Comparison of ENCODE assay signal across 14 cellular contexts in the genomic region with DNA sequence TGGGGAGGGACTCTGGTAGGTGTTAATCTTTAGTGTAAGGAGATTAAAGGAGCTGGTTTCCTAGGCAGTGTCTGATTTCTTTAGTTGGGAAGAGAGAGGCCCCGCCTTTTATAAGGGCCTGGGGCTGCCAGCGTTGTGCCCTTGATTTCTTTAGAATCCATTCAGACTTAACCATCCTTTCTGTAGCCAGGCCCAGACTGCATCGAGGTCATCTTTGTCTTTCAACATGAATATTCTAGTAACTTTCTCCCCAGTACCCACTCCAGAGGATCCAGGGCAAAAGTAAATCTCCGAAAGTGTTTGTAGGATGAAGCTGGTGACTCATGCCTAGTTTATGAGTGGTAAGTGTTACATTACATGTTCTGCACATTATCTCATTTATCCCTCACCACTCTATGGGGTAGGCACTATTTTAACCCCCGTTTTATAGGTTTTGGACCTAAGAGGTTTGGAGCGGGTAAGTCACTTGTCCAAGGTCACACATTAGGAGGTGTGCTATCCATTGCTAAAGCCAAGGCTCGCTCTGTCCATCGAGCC. TPM values are rescaled to one million over a fixed set of nuclear protein-coding genes. Genes with fewer than 3 reads are reported as not detected.
DNase-seq lines count a peak whose midpoint lies in the region; ATAC-seq and TF ChIP-seq lines count a peak whose summit lies in the region.
"Had no signal": no experiment of that assay in that cellular context is flagged by ENCODE, and none has a peak within 500 bp of the region (broad histone marks: within the 10 kb centered on the region; RNA-seq: fewer than 3 reads in every experiment).

No MANE protein-coding gene starts in this region.

- H3K27me3 ChIP-seq in GM23248 (replicated peaks; ENCODE audit: insufficient read depth) = peaks cover 9% of the 10 kb centered on the region
- no peaks in the 10 kb centered on the region for H3K27me3 ChIP-seq in colonic mucosa
- H3K27me3 ChIP-seq in effector memory CD4-positive, alpha-beta T cell (replicated peaks; ENCODE audit: control insufficient read depth, insufficient read depth, low read length, poor library complexity, severe bottlenecking) = no peaks in the 10 kb centered on the region

- POLR2A ChIA-PET in WTC11 (lab: Charles Lee) = interaction anchor here (1.1 kb wide), 1 partner anchor 212 kb away, joined by 3 read pairs; no protein-coding TSS in a partner anchor

- H3K36me3 Mint-ChIP-seq in activated T-helper 17 cell treated with anti-CD3 and anti-CD28 coated beads, Interleukin-2, amount 50 U/mL, for 72 hours (ENCODE audit: low read depth) = no peaks in the 10 kb centered on the region
- H3K36me3 Mint-ChIP-seq in memory B cell (no peaks in the 10 kb centered on the region), WTC11 (no peaks in the 10 kb centered on the region)

- no peaks in the 10 kb centered on the region for H3K9me2 ChIP-seq in GM23248 (ENCODE audit: insufficient read depth)

- CTCF ChIA-PET in WTC11 (lab: Charles Lee) = interaction anchor here (1.0 to 1.5 kb wide), 2 partner anchors 12 to 108 kb away, joined by 3 read pairs; partner anchors contain the start of gene USP3

- H3K4me3 Mint-ChIP-seq in activated T-helper 17 cell treated with anti-CD3 and anti-CD28 coated beads, Interleukin-2, amount 50 U/mL, for 72 hours = peak overlapping the region; percentile 43
- H3K4me3 Mint-ChIP-seq in memory B cell (no peak overlapping the region), WTC11 (no peak overlapping the region)

- H3K4me2 ChIP-seq in GM23248 (ENCODE audit: unreplicated experiment) = peak overlapping the region; percentile 12

- peak overlapping the region; percentile 78 for H3K27ac Mint-ChIP-seq in activated T-helper 17 cell treated with anti-CD3 and anti-CD28 coated beads, Interleukin-2, amount 50 U/mL, for 72 hours
- H3K27ac Mint-ChIP-seq in memory B cell (peak overlapping the region; percentile 92), WTC11 (no peak overlapping the region)

- WGBS in GM23248 (ENCODE audit: low coverage in 1 of 2, low lambda C conversion rate in 2 of 2, missing lambda C conversion rate in 2 of 2), 2 experiments = 50 to 51% methylated on average over 8 of the region's 8 CpGs

- peak; percentile 37 for DNase-seq in A172 (ENCODE audit: low spot score)
- DNase-seq in GM23248 = peak; percentile 80
- no peak for DNase-seq in memory B cell (ENCODE audit: low spot score in 2 of 2)
- no peak for DNase-seq in WTC11 (ENCODE audit: low spot score)
- DNase-seq in colonic mucosa = no peak
- DNase-seq in effector memory CD4-positive, alpha-beta T cell = no peak
- DNase-seq: activated CD4-positive, alpha-beta T cell treated with anti-CD3 and anti-CD28 coated beads for 1 hour; hippocampal formation; MM.1S; NCI-H446 treated with DMSO at 0.1 percent for 48 hours; SIG-M5 had no signal

- peaks cover 35% of the 10 kb centered on the region for H3K4me1 Mint-ChIP-seq in activated T-helper 17 cell treated with anti-CD3 and anti-CD28 coated beads, Interleukin-2, amount 50 U/mL, for 72 hours
- H3K4me1 Mint-ChIP-seq in memory B cell (peaks cover 34% of the 10 kb centered on the region), WTC11 (peaks cover 49% of the 10 kb centered on the region)

- H3F3A ChIP-seq in GM23248 (ENCODE audit: insufficient read depth) = peaks cover 22% of the 10 kb centered on the region; the same call in 1 of the 2 replicates

- intact Hi-C loops in colonic mucosa (cut with DNase I) = no loop called here

- no peak for TF ChIP-seq CTCF in WTC11 (IDR thresholded peaks at IDR 0.05)
- no peak for TF ChIP-seq CTCF in colonic mucosa (IDR thresholded peaks at IDR 0.05)

- H3K9ac ChIP-seq in GM23248 (no peak overlapping the region), colonic mucosa (ENCODE audit: low read depth in 2 of 2, low read length in 2 of 2) (no peak overlapping the region)

- no peaks in the 10 kb centered on the region for H3K79me2 ChIP-seq in GM23248 (ENCODE audit: insufficient read depth)

- in situ Hi-C loops in GM23248 (cut with MboI) = no loop called here

- no peak overlapping the region for H2AFZ ChIP-seq in GM23248

- H3K36me3 ChIP-seq in GM23248 (ENCODE audit: low read depth) = no peaks in the 10 kb centered on the region
- H3K36me3 ChIP-seq in colonic mucosa = no peaks in the 10 kb centered on the region
- H3K36me3 ChIP-seq in effector memory CD4-positive, alpha-beta T cell (ENCODE audit: control insufficient read depth, insufficient read depth, low read length) = no peaks in the 10 kb centered on the region

- H3K9me3 ChIP-seq in GM23248 (ENCODE audit: low read depth) = no peaks in the 10 kb centered on the region
- no peaks in the 10 kb centered on the region for H3K9me3 ChIP-seq in colonic mucosa
- H3K9me3 ChIP-seq in effector memory CD4-positive, alpha-beta T cell (ENCODE audit: control insufficient read depth, low read length) = no peaks in the 10 kb centered on the region

- H3K27me3 Mint-ChIP-seq in activated T-helper 17 cell treated with anti-CD3 and anti-CD28 coated beads, Interleukin-2, amount 50 U/mL, for 72 hours = no peaks in the 10 kb centered on the region
- no peaks in the 10 kb centered on the region for H3K27me3 Mint-ChIP-seq in memory B cell
- H3K27me3 Mint-ChIP-seq in WTC11 (ENCODE audit: low read depth) = peaks cover 35% of the 10 kb centered on the region

- no peak overlapping the region for H3K27ac ChIP-seq in GM23248
- no peak overlapping the region for H3K27ac ChIP-seq in colonic mucosa
- no peak overlapping the region for H3K27ac ChIP-seq in effector memory CD4-positive, alpha-beta T cell (ENCODE audit: insufficient read depth, low read length, poor library complexity, severe bottlenecking)
- H3K27ac ChIP-seq: C4-2B had no signal

- no peaks in the 10 kb centered on the region for H4K20me1 ChIP-seq in GM23248 (ENCODE audit: insufficient read depth)

- peaks cover 10% of the 10 kb centered on the region for H3K4me1 ChIP-seq in GM23248 (ENCODE audit: insufficient read depth)
- H3K4me1 ChIP-seq in colonic mucosa = no peaks in the 10 kb centered on the region
- H3K4me1 ChIP-seq in effector memory CD4-positive, alpha-beta T cell (ENCODE audit: control insufficient read depth, insufficient read depth, low read length, poor library complexity, severe bottlenecking) = peaks cover 41% of the 10 kb centered on the region

- H3K4me3 ChIP-seq in GM23248 = no peak overlapping the region
- no peak overlapping the region for H3K4me3 ChIP-seq in colonic mucosa
- no peak overlapping the region for H3K4me3 ChIP-seq in effector memory CD4-positive, alpha-beta T cell (ENCODE audit: insufficient read depth, low read depth, low read length, poor library complexity, severe bottlenecking)

- ATAC-seq in activated T-helper 17 cell treated with anti-CD3 and anti-CD28 coated beads, Interleukin-2, amount 50 U/mL, for 72 hours (replicated peaks) = no peak
- no peak for ATAC-seq in memory B cell (ENCODE audit: low read depth)
- ATAC-seq in HG02970 (IDR thresholded peaks at IDR 0.05; ENCODE audit: low FRiP score, unreplicated experiment) = no peak
- ATAC-seq in WTC11 = no peak

- no peaks in the 10 kb centered on the region for H3K9me3 Mint-ChIP-seq in activated T-helper 17 cell treated with anti-CD3 and anti-CD28 coated beads, Interleukin-2, amount 50 U/mL, for 72 hours
- H3K9me3 Mint-ChIP-seq in memory B cell (peaks cover 2% of the 10 kb centered on the region), WTC11 (no peaks in the 10 kb centered on the region)

TF ChIP-seq in WTC11, 78 proteins besides CTCF, POLR2A, EP300 and RAD21 (continues in another document):
- TF ChIP-seq TEAD1 (CRISPR knock-in tag; IDR thresholded peaks at IDR 0.05) = no peak
- no peak for TF ChIP-seq FOXP4 (CRISPR knock-in tag; IDR thresholded peaks at IDR 0.05)
- TF ChIP-seq MLX (CRISPR knock-in tag; IDR thresholded peaks at IDR 0.05) = no peak
- TF ChIP-seq ETV6 (CRISPR knock-in tag; IDR thresholded peaks at IDR 0.05) = no peak
- no peak for TF ChIP-seq IRF2 (CRISPR knock-in tag; IDR thresholded peaks at IDR 0.05; ENCODE audit: borderline replicate concordance, low read depth)

RNA-seq across cellular contexts. Expression of gene USP3, which starts 11.8 kb away (rescaled TPM):
- 24.3 and 27.7 TPM in 2 replicates for total RNA-seq in A172 (2014; rRNA removed; shearing (Covaris generic))
- total RNA-seq in GM23248 (2014; rRNA removed; shearing (Covaris generic)) = 21.0 and 24.5 TPM in 2 replicates
- polyA plus RNA-seq in GM23248 (2016; fragmentation: Nextera tagmentation; extraction: Ambion mirVana) = 15.4 and 16.1 TPM in 2 replicates
- 100 to 1,000 TPM in 1 of 2 donors, 10 to 100 TPM in 1; 60.9 to 102 TPM for total RNA-seq in activated T-helper 17 cell treated with anti-CD3 and anti-CD28 coated beads, Interleukin-2, amount 50 U/mL, for 72 hours
- 30.0 to 36.6 TPM (median 30.8 TPM) in 3 replicates for total RNA-seq in WTC11 (2021)
- 10 to 100 TPM; 57.6 to 74.2 TPM for total RNA-seq in colonic mucosa

Comparison
In these comparisons a context has a peak if more than half of its experiments do, and no peak if none do; other contexts are left out.
1. DNase-seq: peak in A172 (single experiment) and GM23248 (single experiment); none in memory B cell (0 of 2), WTC11 (single experiment), colonic mucosa (single experiment) and effector memory CD4-positive, alpha-beta T cell (0 of 3).